ENCODE assay signal across 11 cellular contexts in genomic region chr13:66689037-66689619, GRCh38.
DNase-seq lines count a peak whose midpoint lies in the region; ATAC-seq, FAIRE-seq and TF ChIP-seq lines count a peak whose summit lies in the region.
"Had no signal": no experiment of that assay in that cellular context is flagged by ENCODE, and none has a peak within 500 bp of the region (broad histone marks: within the 10 kb centered on the region; RNA-seq: fewer than 3 reads in every experiment).

No MANE protein-coding gene starts in this region.

- no peak overlapping the region for H2AFZ ChIP-seq in GM12878 (ENCODE audit: control insufficient read depth, low read depth, low read length)
- no peak overlapping the region for H2AFZ ChIP-seq in HepG2 (ENCODE audit: low read length)

- H3K4me2 ChIP-seq in GM12878 (ENCODE audit: control insufficient read depth, insufficient read depth) (no peak overlapping the region), HepG2 (ENCODE audit: low read depth, low read length) (no peak overlapping the region)

- TF ChIP-seq EP300 in GM12878 (IDR thresholded peaks at IDR 0.05; ENCODE audit: borderline replicate concordance in 1 of 2, control insufficient read depth in 1 of 2, low read depth in 2 of 2, low read length in 2 of 2), result no peak
- TF ChIP-seq EP300 in stomach (IDR thresholded peaks at IDR 0.05), result no peak
- TF ChIP-seq EP300 in HepG2 (IDR thresholded peaks at IDR 0.05; ENCODE audit: low read depth in 2 of 2, low read length in 2 of 2), result no peak
- TF ChIP-seq EP300 in HepG2 (CRISPR knock-in tag; IDR thresholded peaks at IDR 0.05; ENCODE audit: borderline replicate concordance), result no peak

- no peak for TF ChIP-seq POLR2A in GM12878 (IDR thresholded peaks at IDR 0.05; ENCODE audit: low read depth, low read length)
- TF ChIP-seq POLR2A in stomach (IDR thresholded peaks at IDR 0.05), result no peak
- no peak for TF ChIP-seq POLR2A in HepG2 (IDR thresholded peaks at IDR 0.05; ENCODE audit: insufficient read depth in 1 of 2, low read depth in 2 of 2, low read length in 2 of 2)

- peak in 1 of 3 experiments; percentile 38; a peak in 2 of 6 replicates for TF ChIP-seq CTCF in GM12878 (IDR thresholded peaks at IDR 0.05 in 2 of 3, conservative IDR thresholded peaks at IDR 0.05 in 1 of 3; ENCODE audit: control insufficient read depth in 2 of 3, extremely low read depth in 1 of 3, insufficient read depth in 1 of 3, low read depth in 3 of 3, low read length in 3 of 3)
- no peak for TF ChIP-seq CTCF in stomach (IDR thresholded peaks at IDR 0.05)
- TF ChIP-seq CTCF in HepG2 (CRISPR knock-in tag; IDR thresholded peaks at IDR 0.05), result no peak

- H3K9me3 Mint-ChIP-seq in naive B cell, result peaks cover 5 to 19% (median 13%) of the 10 kb centered on the region in 7 donors

- H3K79me2 ChIP-seq in GM12878 (ENCODE audit: control insufficient read depth, insufficient read depth, low read length) (no peaks in the 10 kb centered on the region), HepG2 (ENCODE audit: insufficient read depth, low read length) (no peaks in the 10 kb centered on the region)

- ATAC-seq in GM12878 (peak; percentile 44; the same call in 1 of the 3 replicates), naive B cell (ENCODE audit: low read depth in 2 of 2) (peak in 1 of 2 donors; percentile 61), HepG2 (no peak)
- ATAC-seq: left lung had no signal

- H3K4me1 ChIP-seq in GM12878 (ENCODE audit: control insufficient read depth, insufficient read depth, low read length) (no peaks in the 10 kb centered on the region), stomach (no peaks in the 10 kb centered on the region), HepG2 (ENCODE audit: insufficient read depth, low read length) (no peaks in the 10 kb centered on the region)
- H3K4me1 ChIP-seq: left lung had no signal

- peak overlapping the region in 1 of 6 donors; percentile 10 for H3K27ac Mint-ChIP-seq in naive B cell
- H3K27ac Mint-ChIP-seq: activated naive CD4-positive, alpha-beta T cell treated with anti-CD3 and anti-CD28 coated beads for 36 hours had no signal

- H3K9ac ChIP-seq in GM12878 (ENCODE audit: control insufficient read depth, insufficient read depth, low read length) (no peak overlapping the region), HepG2 (ENCODE audit: insufficient read depth, low read depth, low read length) (no peak overlapping the region)

- RAD21 ChIA-PET in GM12878 (lab: Charles Lee; ENCODE audit: unreplicated experiment), result interaction anchor here (1.0 to 2.0 kb wide), 4 partner anchors 70 to 549 kb away, joined by 5 to 9 read pairs (median 7); no protein-coding TSS in a partner anchor

- POLR2A ChIA-PET in GM12878 (lab: Charles Lee), result no interaction called here
- POLR2A ChIA-PET in HepG2 (lab: Yijun Ruan, JAX), result no interaction called here

- BruUV-seq in GM12878 (replicated peaks; lab: Mats Ljungman, UMichigan), result no TSS peak
- BruUV-seq in HepG2 (replicated peaks; lab: Mats Ljungman, UMichigan), result no TSS peak

- H3K36me3 Mint-ChIP-seq in naive B cell, result peaks cover 8 to 10% of the 10 kb centered on the region in 2 donors

- SMC1A ChIA-PET in GM12878 (lab: Charles Lee; ENCODE audit: uncharacterized antibody, unreplicated experiment), result interaction anchor here (0.9 to 2.4 kb wide), 4 partner anchors 71 to 548 kb away, joined by 3 to 15 read pairs (median 4); no protein-coding TSS in a partner anchor

- 47% methylated on average over 4 of the region's 4 CpGs for WGBS in GM12878 (ENCODE audit: insufficient coverage, insufficient replicate concordance, low lambda C conversion rate, missing lambda C conversion rate)
- WGBS in stomach, 5 donors, result 86 to 96% (median 91%) methylated on average over 4 of the region's 4 CpGs
- 8% methylated on average over 4 of the region's 4 CpGs for WGBS in HepG2 (ENCODE audit: low lambda C conversion rate)

- H3K27me3 Mint-ChIP-seq in naive B cell, result no peaks in the 10 kb centered on the region

- no peak for TF ChIP-seq RAD21 in GM12878 (IDR thresholded peaks at IDR 0.05; ENCODE audit: insufficient read depth, low read depth, low read length)
- no peak for TF ChIP-seq RAD21 in HepG2 (CRISPR knock-in tag; IDR thresholded peaks at IDR 0.05)

- CTCF ChIA-PET in GM12878 (lab: Yijun Ruan, JAX) (interaction anchor here (0.7 to 1.3 kb wide), 11 partner anchors 8 to 1033 kb away, joined by 3 to 10 read pairs (median 3); no protein-coding TSS in a partner anchor), HepG2 (lab: Yijun Ruan, JAX; ENCODE audit: low intra/inter-chr PET ratio, low total read pairs) (no interaction called here)

- H3K9me3 ChIP-seq in GM12878 (replicated peaks; ENCODE audit: control insufficient read depth, insufficient read depth, low read length) (no peaks in the 10 kb centered on the region; the same call in 2 of the 3 replicates), stomach (peaks cover 4 to 14% (median 12%) of the 10 kb centered on the region in 4 donors), HepG2 (ENCODE audit: low read length) (peaks cover 23% of the 10 kb centered on the region)

- H3K4me1 Mint-ChIP-seq in naive B cell, result peaks cover 10 to 13% (median 12%) of the 10 kb centered on the region in 3 donors

- intact Hi-C loops in GM12878 (cut with micrococcal nuclease; ENCODE audit: unreplicated experiment), result no loop called here
- intact Hi-C loops in stomach (cut with DNase I; ENCODE audit: low total_unique reads), result no loop called here
- intact Hi-C loops in HepG2 (cut with micrococcal nuclease; ENCODE audit: unreplicated experiment), result no loop called here

- H3K27me3 ChIP-seq in GM12878 (replicated peaks in 1 of 2; ENCODE audit: control insufficient read depth in 2 of 2, insufficient read depth in 2 of 2, low read length in 1 of 2) (no peaks in the 10 kb centered on the region), stomach (no peaks in the 10 kb centered on the region), HepG2 (ENCODE audit: control insufficient read depth in 1 of 2, insufficient read depth in 2 of 2, low read length in 2 of 2) (no peaks in the 10 kb centered on the region)
- H3K27me3 ChIP-seq: left lung had no signal

- FAIRE-seq in GM12878 (lab: Jason Lieb, UNC), result no peak
- no peak for FAIRE-seq in HepG2 (lab: Jason Lieb, UNC)

- no peaks in the 10 kb centered on the region for H3K36me3 ChIP-seq in GM12878 (ENCODE audit: control insufficient read depth in 2 of 2, insufficient read depth in 2 of 2, low read length in 1 of 2)
- no peaks in the 10 kb centered on the region for H3K36me3 ChIP-seq in stomach
- no peaks in the 10 kb centered on the region for H3K36me3 ChIP-seq in HepG2 (replicated peaks in 1 of 2; ENCODE audit: control insufficient read depth in 1 of 2, insufficient read depth in 2 of 2, low read length in 2 of 2)
- H3K36me3 ChIP-seq: left lung had no signal

- H3K4me3 Mint-ChIP-seq in naive B cell, result no peak overlapping the region
- H3K4me3 Mint-ChIP-seq: activated naive CD4-positive, alpha-beta T cell treated with anti-CD3 and anti-CD28 coated beads for 36 hours had no signal

- H3K4me3 ChIP-seq in GM12878, result no peak overlapping the region
- no peak overlapping the region for H3K4me3 ChIP-seq in stomach
- no peak overlapping the region for H3K4me3 ChIP-seq in HepG2 (replicated peaks in 1 of 3; ENCODE audit: insufficient read depth in 1 of 3, low read depth in 2 of 3, low read length in 3 of 3)
- H3K4me3 ChIP-seq: left lung had no signal

- peak; percentile 21 for DNase-seq in D341Med (ENCODE audit: low spot score)
- DNase-seq in NAMALWA (ENCODE audit: low spot score), result peak; percentile 55
- DNase-seq in GM12878 (ENCODE audit: low read depth, low spot score), result no peak
- DNase-seq in naive B cell, result peak; percentile 2
- no peak for DNase-seq in stomach
- DNase-seq in ureter (ENCODE audit: low spot score), result no peak
- DNase-seq in stimulated activated CD4-positive, alpha-beta T cell treated with anti-CD3 and anti-CD28 coated beads, Interleukin-4, amount 100 ng/mL, for 24 hours, result no peak
- no peak for DNase-seq in HepG2 (ENCODE audit: low spot score)
- DNase-seq: activated CD4-positive, CD25-positive, alpha-beta regulatory T cell; activated naive CD4-positive, alpha-beta T cell treated with anti-CD3 and anti-CD28 coated beads for 36 hours; left lung had no signal

- H4K20me1 ChIP-seq in GM12878 (ENCODE audit: control insufficient read depth, insufficient read depth), result no peaks in the 10 kb centered on the region
- H4K20me1 ChIP-seq in HepG2 (ENCODE audit: insufficient read depth, low read length), result no peaks in the 10 kb centered on the region

- H3K27ac ChIP-seq in GM12878 (ENCODE audit: control insufficient read depth, insufficient read depth) (no peak overlapping the region), stomach (no peak overlapping the region), HepG2 (ENCODE audit: extremely low read length, insufficient read depth, low read length) (no peak overlapping the region)
- H3K27ac ChIP-seq: left lung had no signal

- in situ Hi-C loops in GM12878 (cut with MboI), result no loop called here
- in situ Hi-C loops in HepG2 (cut with HindIII; ENCODE audit: extremely low pct_ligation_motif_present, low pct_unique_long_range_greater_than_20kb), result no loop called here

TF ChIP-seq in HepG2, 621 proteins besides CTCF, POLR2A, EP300 and RAD21 (continues in another document):
- TF ChIP-seq HNF4G (IDR thresholded peaks at IDR 0.05; ENCODE audit: borderline replicate concordance, low read depth, low read length), result no peak
- no peak for TF ChIP-seq HNF4G (CRISPR knock-in tag; IDR thresholded peaks at IDR 0.05; ENCODE audit: borderline replicate concordance, low read depth)
- no peak for TF ChIP-seq SNAPC5 (CRISPR knock-in tag; IDR thresholded peaks at IDR 0.05; ENCODE audit: borderline replicate concordance)
- TF ChIP-seq PRMT3 (CRISPR knock-in tag; IDR thresholded peaks at IDR 0.05; ENCODE audit: borderline replicate concordance, low read depth), result no peak
- no peak for TF ChIP-seq SMARCC2 (IDR thresholded peaks at IDR 0.05)
- TF ChIP-seq CEBPG (CRISPR knock-in tag; IDR thresholded peaks at IDR 0.05), result no peak
- no peak for TF ChIP-seq ZNF530 (CRISPR knock-in tag; IDR thresholded peaks at IDR 0.05; ENCODE audit: low read depth)
- TF ChIP-seq SP2 (CRISPR knock-in tag; IDR thresholded peaks at IDR 0.05), result no peak
- TF ChIP-seq TCF7L2 (IDR thresholded peaks at IDR 0.05; ENCODE audit: low read depth, low read length), result no peak
- TF ChIP-seq KDM4B (CRISPR knock-in tag; IDR thresholded peaks at IDR 0.05), result no peak

Comparison
In these comparisons a context has a peak if more than half of its experiments do, and no peak if none do; other contexts are left out.
1. DNase-seq: peak in D341Med (single experiment), NAMALWA (single experiment) and naive B cell (single experiment); none in GM12878 (single experiment), stomach (single experiment), ureter (single experiment), stimulated activated CD4-positive, alpha-beta T cell treated with anti-CD3 and anti-CD28 coated beads, Interleukin-4, amount 100 ng/mL, for 24 hours (single experiment) and HepG2 (single experiment).